In genomic region chr21:33301632-33302002, GRCh38 we compare ENCODE assay signal across 15 cellular contexts. TPM values are rescaled to one million over a fixed set of nuclear protein-coding genes. Genes with fewer than 3 reads are reported as not detected.
A peak's percentile ranks its signal among the peaks of the same experiment; 100 is the strongest.
DNase-seq lines count a peak whose midpoint lies in the region; ATAC-seq and TF ChIP-seq lines count a peak whose summit lies in the region.
"Had no signal": no experiment of that assay in that cellular context is flagged by ENCODE, and none has a peak within 500 bp of the region (broad histone marks: within the 10 kb centered on the region; RNA-seq: fewer than 3 reads in every experiment).

No MANE protein-coding gene starts in this region.

- no peak for TF ChIP-seq POLR2A in thyroid gland (IDR thresholded peaks at IDR 0.05)

- peaks cover 34% of the 10 kb centered on the region for H3K4me1 Mint-ChIP-seq in activated CD8-positive, alpha-beta T cell treated with anti-CD3 and anti-CD28 coated beads, Interleukin-2, amount 10 ng/mL, durations not matched to agents 7 days and 5 days (ENCODE audit: low read depth)
- H3K4me1 Mint-ChIP-seq in activated CD8-positive, alpha-beta T cell treated with anti-CD3 and anti-CD28 coated beads for 36 hours (ENCODE audit: low read depth), result peaks cover 38% of the 10 kb centered on the region
- peaks cover 41% of the 10 kb centered on the region for H3K4me1 Mint-ChIP-seq in activated naive CD8-positive, alpha-beta T cell treated with anti-CD3 and anti-CD28 coated beads, Interleukin-2, amount 50 U/mL, for 24 hours
- H3K4me1 Mint-ChIP-seq in mesothelial cell of epicardium, result peaks cover 28% of the 10 kb centered on the region

- H3K36me3 Mint-ChIP-seq in activated CD8-positive, alpha-beta T cell treated with anti-CD3 and anti-CD28 coated beads, Interleukin-2, amount 10 ng/mL, durations not matched to agents 7 days and 5 days (ENCODE audit: low read depth), result peaks cover 13% of the 10 kb centered on the region
- no peaks in the 10 kb centered on the region for H3K36me3 Mint-ChIP-seq in activated CD8-positive, alpha-beta T cell treated with anti-CD3 and anti-CD28 coated beads for 36 hours (ENCODE audit: low read depth)
- no peaks in the 10 kb centered on the region for H3K36me3 Mint-ChIP-seq in activated naive CD8-positive, alpha-beta T cell treated with anti-CD3 and anti-CD28 coated beads, Interleukin-2, amount 50 U/mL, for 24 hours (ENCODE audit: low read depth)
- H3K36me3 Mint-ChIP-seq in mesothelial cell of epicardium, result peaks cover 7% of the 10 kb centered on the region
- H3K36me3 Mint-ChIP-seq: natural killer cell had no signal

- WGBS in thyroid gland, 2 donors, result 70 to 93% methylated on average over 2 of the region's 2 CpGs

- H3K9me3 Mint-ChIP-seq in activated CD8-positive, alpha-beta T cell treated with anti-CD3 and anti-CD28 coated beads, Interleukin-2, amount 10 ng/mL, durations not matched to agents 7 days and 5 days (ENCODE audit: insufficient read depth), result no peaks in the 10 kb centered on the region
- H3K9me3 Mint-ChIP-seq in activated CD8-positive, alpha-beta T cell treated with anti-CD3 and anti-CD28 coated beads for 36 hours, result no peaks in the 10 kb centered on the region
- no peaks in the 10 kb centered on the region for H3K9me3 Mint-ChIP-seq in activated naive CD8-positive, alpha-beta T cell treated with anti-CD3 and anti-CD28 coated beads, Interleukin-2, amount 50 U/mL, for 24 hours
- no peaks in the 10 kb centered on the region for H3K9me3 Mint-ChIP-seq in mesothelial cell of epicardium
- H3K9me3 Mint-ChIP-seq: HFFc6, natural killer cell had no signal

- CTCF ChIA-PET in activated CD8-positive, alpha-beta T cell treated with anti-CD3 and anti-CD28 coated beads, Interleukin-2, amount 10 ng/mL, durations not matched to agents 7 days and 5 days (lab: Charles Lee), result interaction anchor here (0.9 to 1.4 kb wide), 2 partner anchors 60 to 105 kb away, joined by 3 read pairs; no protein-coding TSS in a partner anchor
- CTCF ChIA-PET in activated CD8-positive, alpha-beta T cell treated with anti-CD3 and anti-CD28 coated beads for 36 hours (lab: Charles Lee), result interaction anchor here (1.1 to 1.5 kb wide), 2 partner anchors 35 to 46 kb away, joined by 3 read pairs; partner anchors contain the start of gene IL10RB

- H3K9me3 ChIP-seq in thyroid gland, result no peaks in the 10 kb centered on the region

- POLR2A ChIA-PET in activated CD8-positive, alpha-beta T cell treated with anti-CD3 and anti-CD28 coated beads, Interleukin-2, amount 10 ng/mL, durations not matched to agents 7 days and 5 days (lab: Charles Lee), result interaction anchor here (0.7 to 1.7 kb wide), 3 partner anchors 60 to 74 kb away, joined by 3 to 4 read pairs (median 3); no protein-coding TSS in a partner anchor
- POLR2A ChIA-PET in activated CD8-positive, alpha-beta T cell treated with anti-CD3 and anti-CD28 coated beads for 36 hours (lab: Charles Lee), result no interaction called here

- H3K4me1 ChIP-seq in thyroid gland, result peaks cover 0 to 13% of the 10 kb centered on the region in 2 donors

- intact Hi-C loops in activated CD8-positive, alpha-beta T cell treated with anti-CD3 and anti-CD28 coated beads for 36 hours (cut with micrococcal nuclease), result no loop called here
- intact Hi-C loops in thyroid gland (cut with DNase I), result no loop called here

- no peaks in the 10 kb centered on the region for H3K27me3 ChIP-seq in thyroid gland
- H3K27me3 ChIP-seq: cardiac muscle cell had no signal

- TF ChIP-seq CTCF in activated CD8-positive, alpha-beta T cell treated with anti-CD3 and anti-CD28 coated beads for 36 hours (IDR thresholded peaks at IDR 0.05), result no peak
- no peak for TF ChIP-seq CTCF in mesothelial cell of epicardium (IDR thresholded peaks at IDR 0.05; ENCODE audit: unreplicated experiment)
- TF ChIP-seq CTCF in thyroid gland (IDR thresholded peaks at IDR 0.05), result no peak

- H3K27ac Mint-ChIP-seq in activated CD8-positive, alpha-beta T cell treated with anti-CD3 and anti-CD28 coated beads, Interleukin-2, amount 10 ng/mL, durations not matched to agents 7 days and 5 days, result peak overlapping the region; percentile 64
- H3K27ac Mint-ChIP-seq in activated CD8-positive, alpha-beta T cell treated with anti-CD3 and anti-CD28 coated beads for 36 hours, result no peak overlapping the region
- H3K27ac Mint-ChIP-seq in activated naive CD8-positive, alpha-beta T cell treated with anti-CD3 and anti-CD28 coated beads, Interleukin-2, amount 50 U/mL, for 24 hours, result peak overlapping the region; percentile 72
- H3K27ac Mint-ChIP-seq in mesothelial cell of epicardium, result peak overlapping the region; percentile 86

- DNase-seq in activated CD8-positive, alpha-beta T cell treated with anti-CD3 and anti-CD28 coated beads, Interleukin-2, amount 10 ng/mL, durations not matched to agents 7 days and 5 days, result no peak
- DNase-seq in activated CD8-positive, alpha-beta T cell treated with anti-CD3 and anti-CD28 coated beads for 36 hours, result no peak
- DNase-seq in activated naive CD8-positive, alpha-beta T cell treated with anti-CD3 and anti-CD28 coated beads, Interleukin-2, amount 50 U/mL, for 24 hours, result no peak
- no peak for DNase-seq in mesothelial cell of epicardium (ENCODE audit: low spot score in 2 of 2, unreplicated experiment in 2 of 2)
- no peak for DNase-seq in thyroid gland
- DNase-seq in SIG-M5 treated with dmso at 0.1 percent for 504 hours (lab: John Stamatoyannopoulos, UW; ENCODE audit: unreplicated experiment), result no peak
- no peak for DNase-seq in CD1c-positive myeloid dendritic cell (ENCODE audit: extremely low spot score)
- DNase-seq in KG1 (lab: John Stamatoyannopoulos, UW), result no peak
- DNase-seq: activated CD4-positive, CD25-positive, alpha-beta regulatory T cell; EL; HFFc6; natural killer cell; NCI-H2227 treated with DMSO at 0.1 percent for 48 hours had no signal

- no peak overlapping the region for H3K4me3 ChIP-seq in thyroid gland (replicated peaks in 1 of 3)
- H3K4me3 ChIP-seq: cardiac muscle cell had no signal

- H3K36me3 ChIP-seq in thyroid gland, result no peaks in the 10 kb centered on the region
- H3K36me3 ChIP-seq: cardiac muscle cell had no signal

- H3K27ac ChIP-seq in thyroid gland, result peak overlapping the region in 2 of 3 donors; percentile 29 to 38
- H3K27ac ChIP-seq: cardiac muscle cell had no signal

- no peak for ATAC-seq in activated CD8-positive, alpha-beta T cell treated with anti-CD3 and anti-CD28 coated beads, Interleukin-2, amount 10 ng/mL, durations not matched to agents 7 days and 5 days
- no peak for ATAC-seq in activated CD8-positive, alpha-beta T cell treated with anti-CD3 and anti-CD28 coated beads for 36 hours
- ATAC-seq in activated naive CD8-positive, alpha-beta T cell treated with anti-CD3 and anti-CD28 coated beads, Interleukin-2, amount 50 U/mL, for 24 hours, result no peak

- no peak overlapping the region for H3K4me3 Mint-ChIP-seq in activated CD8-positive, alpha-beta T cell treated with anti-CD3 and anti-CD28 coated beads, Interleukin-2, amount 10 ng/mL, durations not matched to agents 7 days and 5 days
- no peak overlapping the region for H3K4me3 Mint-ChIP-seq in activated CD8-positive, alpha-beta T cell treated with anti-CD3 and anti-CD28 coated beads for 36 hours
- H3K4me3 Mint-ChIP-seq in activated naive CD8-positive, alpha-beta T cell treated with anti-CD3 and anti-CD28 coated beads, Interleukin-2, amount 50 U/mL, for 24 hours, result no peak overlapping the region
- no peak overlapping the region for H3K4me3 Mint-ChIP-seq in mesothelial cell of epicardium
- H3K4me3 Mint-ChIP-seq: activated T-helper 1 cell treated with anti-CD3 and anti-CD28 coated beads, Interleukin-12 subunit alpha, Interleukin-12 subunit beta, Interleukin-2, Interleukin-4 antibody, amounts not matched to agents 30 ng/mL and 10 ng/mL and 1 ng/mL, durations not matched to agents 14 hours and 24 hours and 36 hours; HFFc6; natural killer cell had no signal

- no peaks in the 10 kb centered on the region for H3K27me3 Mint-ChIP-seq in activated CD8-positive, alpha-beta T cell treated with anti-CD3 and anti-CD28 coated beads, Interleukin-2, amount 10 ng/mL, durations not matched to agents 7 days and 5 days (ENCODE audit: low read depth)
- no peaks in the 10 kb centered on the region for H3K27me3 Mint-ChIP-seq in activated CD8-positive, alpha-beta T cell treated with anti-CD3 and anti-CD28 coated beads for 36 hours
- H3K27me3 Mint-ChIP-seq in activated naive CD8-positive, alpha-beta T cell treated with anti-CD3 and anti-CD28 coated beads, Interleukin-2, amount 50 U/mL, for 24 hours, result no peaks in the 10 kb centered on the region
- H3K27me3 Mint-ChIP-seq in mesothelial cell of epicardium (ENCODE audit: low read depth), result no peaks in the 10 kb centered on the region

RNA-seq across cellular contexts. Expression of gene IFNAR1, which starts 23.2 kb away (rescaled TPM):
- total RNA-seq in activated CD8-positive, alpha-beta T cell treated with anti-CD3 and anti-CD28 coated beads, Interleukin-2, amount 10 ng/mL, durations not matched to agents 7 days and 5 days, result 10 to 100 TPM; 32.5 to 35.4 TPM
- 10 to 100 TPM; 25.6 to 30.3 TPM for total RNA-seq in activated CD8-positive, alpha-beta T cell treated with anti-CD3 and anti-CD28 coated beads for 36 hours
- 24.8 to 28.7 TPM (median 27.0 TPM) in 3 replicates for total RNA-seq in mesothelial cell of epicardium
- total RNA-seq in thyroid gland, result 10 to 100 TPM; 37.0 to 51.2 (median 42.4) TPM

RNA-seq across cellular contexts. Expression of gene IL10RB, which starts 35.5 kb away (rescaled TPM):
- total RNA-seq in activated CD8-positive, alpha-beta T cell treated with anti-CD3 and anti-CD28 coated beads, Interleukin-2, amount 10 ng/mL, durations not matched to agents 7 days and 5 days, result 10 to 100 TPM; 37.1 to 44.2 TPM
- 10 to 100 TPM; 25.0 to 30.5 TPM for total RNA-seq in activated CD8-positive, alpha-beta T cell treated with anti-CD3 and anti-CD28 coated beads for 36 hours
- total RNA-seq in mesothelial cell of epicardium, result 17.2 to 19.2 TPM (median 19.1 TPM) in 3 replicates
- 10 to 100 TPM; 20.5 to 53.1 (median 21.4) TPM for total RNA-seq in thyroid gland
